8 cellular contexts compared by ENCODE assay signal in the genomic region with DNA sequence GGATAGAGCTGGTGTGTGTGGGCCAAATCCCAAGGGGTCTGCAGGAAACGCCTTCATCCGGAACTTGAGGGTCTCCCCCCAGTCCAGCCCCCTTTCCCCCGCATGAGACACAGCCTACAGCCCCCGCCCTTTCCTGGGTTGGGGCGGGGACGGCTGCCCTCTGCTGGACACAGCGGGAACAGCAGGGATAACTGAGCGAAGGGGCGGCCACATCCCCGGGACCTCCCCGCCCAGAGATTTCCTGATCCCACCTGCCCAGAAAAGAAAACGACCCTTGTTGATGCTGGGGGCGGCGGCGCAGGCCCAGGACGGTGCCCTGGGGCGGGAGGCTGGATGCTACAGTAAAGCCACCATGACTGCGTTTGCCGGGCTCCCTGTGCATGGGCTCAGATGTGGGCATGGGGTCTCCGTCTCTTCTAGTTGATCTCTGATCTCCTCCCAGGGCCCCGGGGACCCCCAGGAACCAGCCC. TPM values are rescaled to one million over a fixed set of nuclear protein-coding genes. Genes with fewer than 3 reads are reported as not detected.
A peak's percentile ranks its signal among the peaks of the same experiment; 100 is the strongest.
DNase-seq lines count a peak whose midpoint lies in the region; ATAC-seq, FAIRE-seq and TF ChIP-seq lines count a peak whose summit lies in the region.

No MANE protein-coding gene starts in this region.

- no peak overlapping the region for H2BK120ac ChIP-seq in IMR-90 (ENCODE audit: low read depth, low read length)

- POLR2A ChIA-PET in IMR-90 (lab: Charles Lee; ENCODE audit: unreplicated experiment), result no interaction called here
- POLR2A ChIA-PET in activated CD8-positive, alpha-beta T cell treated with anti-CD3 and anti-CD28 coated beads, Interleukin-2, amount 10 ng/mL, durations not matched to agents 7 days and 5 days (lab: Charles Lee), result no interaction called here
- POLR2A ChIA-PET in endothelial cell of umbilical vein (lab: Charles Lee), result no interaction called here

- FAIRE-seq in endothelial cell of umbilical vein (lab: Jason Lieb, UNC), result peak; percentile 71

- H3K4me1 ChIP-seq in IMR-90 (ENCODE audit: control insufficient read depth, insufficient read depth, low read length) (no peaks in the 10 kb centered on the region), endothelial cell of umbilical vein (ENCODE audit: control insufficient read depth, extremely low read depth, insufficient read depth, low read length) (no peaks in the 10 kb centered on the region), aorta (ENCODE audit: control insufficient read depth in 1 of 2, insufficient read depth in 2 of 2, low read length in 2 of 2) (no peaks in the 10 kb centered on the region)

- H2AK9ac ChIP-seq in IMR-90 (replicated peaks; ENCODE audit: low read depth, low read length, poor library complexity), result no peak overlapping the region

- no peak overlapping the region for H3K56ac ChIP-seq in IMR-90 (ENCODE audit: extremely low read depth, insufficient read depth, low read length)

- H3K4ac ChIP-seq in IMR-90 (ENCODE audit: low read depth, low read length), result no peak overlapping the region

- H3K27me3 ChIP-seq in IMR-90 (ENCODE audit: control insufficient read depth, insufficient read depth, low read length) (peaks cover 64% of the 10 kb centered on the region), endothelial cell of umbilical vein (ENCODE audit: control insufficient read depth in 2 of 2, insufficient read depth in 2 of 2, low read length in 2 of 2) (peaks cover 43% of the 10 kb centered on the region in 2 experiments), aorta (ENCODE audit: control insufficient read depth in 1 of 2, insufficient read depth in 2 of 2, low read length in 1 of 2) (no peaks in the 10 kb centered on the region)

- no peaks in the 10 kb centered on the region for H3K36me3 ChIP-seq in IMR-90 (ENCODE audit: control insufficient read depth, insufficient read depth, low read length)
- H3K36me3 ChIP-seq in endothelial cell of umbilical vein (ENCODE audit: control insufficient read depth in 2 of 2, extremely low read depth in 1 of 2, insufficient read depth in 2 of 2, low read length in 2 of 2), result no peaks in the 10 kb centered on the region
- H3K36me3 ChIP-seq in aorta (ENCODE audit: control insufficient read depth in 1 of 2, insufficient read depth in 2 of 2, low read length in 1 of 2), result no peaks in the 10 kb centered on the region

- H3K18ac ChIP-seq in IMR-90 (ENCODE audit: low read depth, low read length), result no peak overlapping the region

- no peaks in the 10 kb centered on the region for H3K79me2 ChIP-seq in endothelial cell of umbilical vein (ENCODE audit: control insufficient read depth, insufficient read depth, low read length)

- H3K36me3 Mint-ChIP-seq in CD14-positive monocyte, result peaks cover 0 to 7% of the 10 kb centered on the region in 2 donors
- peaks cover 5% of the 10 kb centered on the region for H3K36me3 Mint-ChIP-seq in activated CD8-positive, alpha-beta T cell treated with anti-CD3 and anti-CD28 coated beads, Interleukin-2, amount 10 ng/mL, durations not matched to agents 7 days and 5 days (ENCODE audit: low read depth)

- no peak overlapping the region for H4K8ac ChIP-seq in IMR-90 (ENCODE audit: low read depth in 2 of 2, low read length in 2 of 2)

- no peak overlapping the region for H3K14ac ChIP-seq in IMR-90 (replicated peaks; ENCODE audit: low read depth, low read length)

- BruUV-seq in IMR-90 (replicated peaks; lab: Mats Ljungman, UMichigan), result no TSS peak
- no TSS peak for BruUV-seq in endothelial cell of umbilical vein (replicated peaks; lab: Mats Ljungman, UMichigan)

- no peak overlapping the region for H2AFZ ChIP-seq in IMR-90 (replicated peaks; ENCODE audit: low read length, poor library complexity)
- no peak overlapping the region for H2AFZ ChIP-seq in endothelial cell of umbilical vein (ENCODE audit: low read depth, low read length)

- H3K27ac Mint-ChIP-seq in CD14-positive monocyte, result no peak overlapping the region
- no peak overlapping the region for H3K27ac Mint-ChIP-seq in activated CD8-positive, alpha-beta T cell treated with anti-CD3 and anti-CD28 coated beads, Interleukin-2, amount 10 ng/mL, durations not matched to agents 7 days and 5 days

- dilution Hi-C loops in IMR-90 (cut with HindIII; ENCODE audit: low sequenced_read_pairs, unreplicated experiment) (no loop called here), endothelial cell of umbilical vein (cut with MboI; ENCODE audit: extremely low pct_ligation_motif_present, low sequenced_read_pairs) (no loop called here)

- H3K4me3 Mint-ChIP-seq in CD14-positive monocyte, result peak overlapping the region in 1 of 2 donors; percentile 57
- H3K4me3 Mint-ChIP-seq in activated CD8-positive, alpha-beta T cell treated with anti-CD3 and anti-CD28 coated beads, Interleukin-2, amount 10 ng/mL, durations not matched to agents 7 days and 5 days, result no peak overlapping the region

- H3K27ac ChIP-seq in IMR-90 (ENCODE audit: insufficient read depth, low read length) (no peak overlapping the region), endothelial cell of umbilical vein (ENCODE audit: insufficient read depth, low read depth, low read length) (no peak overlapping the region), aorta (ENCODE audit: low read depth in 1 of 2, low read length in 2 of 2) (no peak overlapping the region)

- 0% methylated on average over 2 of the region's 21 CpGs; no CpG with 5 or more reads in 1 of the 2 experiments for WGBS in IMR-90 (ENCODE audit: extremely low coverage in 2 of 2, insufficient read length in 1 of 2), 2 experiments
- 3 to 4% methylated on average over 21 of the region's 21 CpGs for WGBS in aorta, 2 donors

- TF ChIP-seq RAD21 in IMR-90 (IDR thresholded peaks at IDR 0.05; ENCODE audit: low read length), result peak; percentile 77

- H3K4me2 ChIP-seq in IMR-90 (ENCODE audit: low read depth, low read length) (no peak overlapping the region), endothelial cell of umbilical vein (ENCODE audit: insufficient read depth, low read length) (no peak overlapping the region)

- in situ Hi-C loops in IMR-90 (cut with MboI; ENCODE audit: low sequenced_read_pairs), result loop anchor here (5.0 kb wide), 1 partner anchor 90 kb away; no protein-coding TSS in a partner anchor

- H3K9ac ChIP-seq in IMR-90 (ENCODE audit: low read depth, low read length) (no peak overlapping the region), endothelial cell of umbilical vein (replicated peaks; ENCODE audit: extremely low read depth, insufficient read depth, low read length) (no peak overlapping the region)

- ATAC-seq in IMR-90 (ENCODE audit: low read depth) (peak; percentile 92), omental fat pad (ENCODE audit: low FRiP score) (peak; percentile 46), aorta (ENCODE audit: low FRiP score) (peak; percentile 82), GM21381 (IDR thresholded peaks at IDR 0.05; ENCODE audit: unreplicated experiment) (no peak)
- ATAC-seq in activated CD8-positive, alpha-beta T cell treated with anti-CD3 and anti-CD28 coated beads, Interleukin-2, amount 10 ng/mL, durations not matched to agents 7 days and 5 days, result peak; percentile 69

- no peak overlapping the region for H3K4me3 ChIP-seq in IMR-90 (ENCODE audit: insufficient read depth, low read depth, low read length)
- no peak overlapping the region for H3K4me3 ChIP-seq in endothelial cell of umbilical vein (replicated peaks in 1 of 3; ENCODE audit: insufficient read depth in 1 of 3, low read depth in 1 of 3, low read length in 3 of 3)
- H3K4me3 ChIP-seq in aorta (ENCODE audit: low read length in 2 of 2), result no peak overlapping the region

- H3K9me3 ChIP-seq in IMR-90 (ENCODE audit: control insufficient read depth, insufficient read depth, low read length) (peaks cover 12% of the 10 kb centered on the region), endothelial cell of umbilical vein (replicated peaks; ENCODE audit: control insufficient read depth, insufficient read depth, low read length) (no peaks in the 10 kb centered on the region), aorta (ENCODE audit: control insufficient read depth, low read length) (peaks cover 1% of the 10 kb centered on the region)

- CTCF ChIA-PET in IMR-90 (lab: Yijun Ruan, JAX) (interaction anchor here (0.5 to 1.1 kb wide), 2 partner anchors 14 to 27 kb away, joined by 3 to 4 read pairs; no protein-coding TSS in a partner anchor), endothelial cell of umbilical vein (lab: Charles Lee) (interaction anchor here (1.0 to 4.4 kb wide), 21 partner anchors 11 to 221 kb away, joined by 3 to 106 read pairs (median 6); no protein-coding TSS in a partner anchor)
- CTCF ChIA-PET in activated CD8-positive, alpha-beta T cell treated with anti-CD3 and anti-CD28 coated beads, Interleukin-2, amount 10 ng/mL, durations not matched to agents 7 days and 5 days (lab: Charles Lee), result interaction anchor here (1.2 to 1.5 kb wide), 4 partner anchors 14 to 221 kb away, joined by 3 to 9 read pairs (median 6); no protein-coding TSS in a partner anchor

- H2BK20ac ChIP-seq in IMR-90 (ENCODE audit: low read depth, low read length), result no peak overlapping the region

- no peaks in the 10 kb centered on the region for H3K79me1 ChIP-seq in IMR-90 (ENCODE audit: low read depth in 1 of 2, low read length in 2 of 2)

- H3K4me1 Mint-ChIP-seq in CD14-positive monocyte, result peaks cover 2% of the 10 kb centered on the region
- H3K4me1 Mint-ChIP-seq in activated CD8-positive, alpha-beta T cell treated with anti-CD3 and anti-CD28 coated beads, Interleukin-2, amount 10 ng/mL, durations not matched to agents 7 days and 5 days (ENCODE audit: low read depth), result no peaks in the 10 kb centered on the region

- TF ChIP-seq POLR2A in IMR-90 (IDR thresholded peaks at IDR 0.05; ENCODE audit: low read depth, low read length), result no peak
- no peak for TF ChIP-seq POLR2A in endothelial cell of umbilical vein (IDR thresholded peaks at IDR 0.05; ENCODE audit: low read depth, low read length)

- no peak overlapping the region for H3K23ac ChIP-seq in IMR-90 (ENCODE audit: low read depth, low read length)

- DNase-seq in CD14-positive monocyte (ENCODE audit: low spot score) (no peak), IMR-90 (no peak), endothelial cell of umbilical vein (ENCODE audit: low read depth, low spot score) (peak; percentile 24), omental fat pad (ENCODE audit: low spot score) (no peak), aorta (no peak), NCI-H226 (no peak)
- peak; percentile 63 for DNase-seq in activated CD8-positive, alpha-beta T cell treated with anti-CD3 and anti-CD28 coated beads, Interleukin-2, amount 10 ng/mL, durations not matched to agents 7 days and 5 days

- intact Hi-C loops in CD14-positive monocyte (cut with micrococcal nuclease), result loop anchor here (2.0 to 10.0 kb wide), 3 partner anchors 143 to 221 kb away; no protein-coding TSS in a partner anchor
- intact Hi-C loops in IMR-90 (cut with micrococcal nuclease), result loop anchor here (1.0 kb wide), 1 partner anchor 95 kb away; no protein-coding TSS in a partner anchor
- intact Hi-C loops in endothelial cell of umbilical vein (cut with micrococcal nuclease), result loop anchor here (1.0 to 5.0 kb wide), 4 partner anchors 95 to 221 kb away; a partner anchor contains a TSS
- intact Hi-C loops in aorta (cut with DNase I), result loop anchor here in 1 of 2 donors (1.0 kb wide), 1 partner anchor 221 kb away; no protein-coding TSS in a partner anchor

- H3K9me1 ChIP-seq in IMR-90 (ENCODE audit: insufficient read depth, low read length) (no peaks in the 10 kb centered on the region), endothelial cell of umbilical vein (replicated peaks; ENCODE audit: control insufficient read depth, extremely low read depth, insufficient read depth, low read length) (no peaks in the 10 kb centered on the region)

- no peak overlapping the region for H2AK5ac ChIP-seq in IMR-90 (ENCODE audit: low read depth, low read length)

- H4K91ac ChIP-seq in IMR-90 (ENCODE audit: insufficient read depth, low read depth, low read length), result no peak overlapping the region

- no peak overlapping the region for H2BK15ac ChIP-seq in IMR-90 (ENCODE audit: low read depth, low read length)

- TF ChIP-seq CTCF in CD14-positive monocyte (IDR thresholded peaks at IDR 0.05) (peak; percentile 97), IMR-90 (conservative IDR thresholded peaks at IDR 0.05; ENCODE audit: low read depth, low read length) (peak; percentile 84), endothelial cell of umbilical vein (IDR thresholded peaks at IDR 0.05; ENCODE audit: extremely low read depth in 1 of 2, insufficient read depth in 1 of 2, low read depth in 1 of 2, low read length in 2 of 2) (peak; percentile 88 to 95), omental fat pad (IDR thresholded peaks at IDR 0.05) (peak in 2 of 3 donors; percentile 15 to 47)

- peaks cover 12 to 38% (median 31%) of the 10 kb centered on the region in 7 donors for H3K9me3 Mint-ChIP-seq in CD14-positive monocyte
- peaks cover 11% of the 10 kb centered on the region for H3K9me3 Mint-ChIP-seq in activated CD8-positive, alpha-beta T cell treated with anti-CD3 and anti-CD28 coated beads, Interleukin-2, amount 10 ng/mL, durations not matched to agents 7 days and 5 days (ENCODE audit: insufficient read depth)

- H4K5ac ChIP-seq in IMR-90 (ENCODE audit: low read depth, low read length), result no peak overlapping the region

- peaks cover 75 to 98% (median 79%) of the 10 kb centered on the region in 3 donors for H3K27me3 Mint-ChIP-seq in CD14-positive monocyte (ENCODE audit: low read depth in 3 of 3)
- peaks cover 64% of the 10 kb centered on the region for H3K27me3 Mint-ChIP-seq in activated CD8-positive, alpha-beta T cell treated with anti-CD3 and anti-CD28 coated beads, Interleukin-2, amount 10 ng/mL, durations not matched to agents 7 days and 5 days (ENCODE audit: low read depth)

- no peak overlapping the region for H2BK5ac ChIP-seq in IMR-90 (ENCODE audit: low read depth, low read length, poor library complexity, severe bottlenecking)

- H4K20me1 ChIP-seq in IMR-90 (ENCODE audit: insufficient read depth, low read length) (no peaks in the 10 kb centered on the region), endothelial cell of umbilical vein (replicated peaks; ENCODE audit: control insufficient read depth, extremely low read depth, insufficient read depth, low read length) (no peaks in the 10 kb centered on the region)

RNA-seq across cellular contexts. Expression of a gene that starts 14.2 kb away (rescaled TPM):
- polyA plus RNA-seq in CD14-positive monocyte (not detected), IMR-90 (2012; rRNA removed) (not detected in 2 replicates), endothelial cell of umbilical vein (not detected in 2 replicates), aorta (under 1 TPM in 1 of 2 donors, not detected in 1; 0.03 TPM)
- total RNA-seq in IMR-90 (2012; rRNA removed) (not detected in 2 replicates), endothelial cell of umbilical vein (not detected in 2 replicates), omental fat pad (not detected), aorta (not detected)
- polyA plus RNA-seq in IMR-90 (2012; cell fraction: cytosol; rRNA removed), result not detected in 2 replicates
- polyA plus RNA-seq in IMR-90 (2012; cell fraction: nucleus; rRNA removed; ENCODE audit: low replicate concordance), result not detected in 2 replicates
- total RNA-seq in activated CD8-positive, alpha-beta T cell treated with anti-CD3 and anti-CD28 coated beads, Interleukin-2, amount 10 ng/mL, durations not matched to agents 7 days and 5 days, result not detected
- not detected in 2 replicates for polyA plus RNA-seq in endothelial cell of umbilical vein (2011; cell fraction: cytosol; rRNA removed)
- polyA plus RNA-seq in endothelial cell of umbilical vein (2011; cell fraction: nucleus; rRNA removed), result not detected in 2 replicates
- polyA plus RNA-seq in endothelial cell of umbilical vein (2012), result not detected in 2 replicates
- not detected in 2 replicates for polyA minus RNA-seq in endothelial cell of umbilical vein
- not detected for polyA minus RNA-seq in endothelial cell of umbilical vein (2011; cell fraction: cytosol; rRNA and poly(A)+ RNA removed)
- not detected in 2 replicates for polyA minus RNA-seq in endothelial cell of umbilical vein (2011; cell fraction: nucleus; rRNA and poly(A)+ RNA removed)

RNA-seq across cellular contexts. Expression of a gene that starts 44.6 kb away (rescaled TPM):
- polyA plus RNA-seq in CD14-positive monocyte (1 to 10 TPM; 1.6 to 1.8 TPM), IMR-90 (2012; rRNA removed) (8.1 and 9.0 TPM in 2 replicates), endothelial cell of umbilical vein (1.1 and 1.4 TPM in 2 replicates), aorta (under 1 TPM; 0.38 to 0.63 TPM)
- total RNA-seq in IMR-90 (2012; rRNA removed) (1.4 and 1.6 TPM in 2 replicates), endothelial cell of umbilical vein (5.1 and 7.3 TPM in 2 replicates), omental fat pad (1 to 10 TPM in 3 of 4 donors, under 1 TPM in 1; 0.88 to 2.4 (median 1.9) TPM), aorta (1 to 10 TPM; 1.8 to 4.7 TPM)
- polyA plus RNA-seq in IMR-90 (2012; cell fraction: cytosol; rRNA removed), result 3.2 and 5.2 TPM in 2 replicates
- polyA plus RNA-seq in IMR-90 (2012; cell fraction: nucleus; rRNA removed; ENCODE audit: low replicate concordance), result 28.0 and 38.9 TPM in 2 replicates
- 10 to 100 TPM; 20.2 to 27.8 TPM for total RNA-seq in activated CD8-positive, alpha-beta T cell treated with anti-CD3 and anti-CD28 coated beads, Interleukin-2, amount 10 ng/mL, durations not matched to agents 7 days and 5 days
- polyA plus RNA-seq in endothelial cell of umbilical vein (2011; cell fraction: cytosol; rRNA removed), result 0.97 and 1.1 TPM in 2 replicates
- 3.6 and 4.2 TPM in 2 replicates for polyA plus RNA-seq in endothelial cell of umbilical vein (2011; cell fraction: nucleus; rRNA removed)
- 0.91 and 1.3 TPM in 2 replicates for polyA plus RNA-seq in endothelial cell of umbilical vein (2012)
- polyA minus RNA-seq in endothelial cell of umbilical vein, result 1.9 and 2.6 TPM in 2 replicates
- 6.5 TPM for polyA minus RNA-seq in endothelial cell of umbilical vein (2011; cell fraction: cytosol; rRNA and poly(A)+ RNA removed)
- polyA minus RNA-seq in endothelial cell of umbilical vein (2011; cell fraction: nucleus; rRNA and poly(A)+ RNA removed), result 0.63 and 0.72 TPM in 2 replicates

Comparison
In these comparisons a context has a peak if more than half of its experiments do, and no peak if none do; other contexts are left out.
1. DNase-seq: peak in activated CD8-positive, alpha-beta T cell treated with anti-CD3 and anti-CD28 coated beads, Interleukin-2, amount 10 ng/mL, durations not matched to agents 7 days and 5 days (single experiment) and endothelial cell of umbilical vein (single experiment); none in CD14-positive monocyte (single experiment), IMR-90 (single experiment), omental fat pad (single experiment), aorta (0 of 2) and NCI-H226 (single experiment).
2. CTCF ChIP-seq: peak in every context shown above with its lines; median percentile 97 in CD14-positive monocyte; 92 in endothelial cell of umbilical vein; 84 in IMR-90; 31 in omental fat pad.